8 cellular contexts compared by ENCODE assay signal in the genomic region with DNA sequence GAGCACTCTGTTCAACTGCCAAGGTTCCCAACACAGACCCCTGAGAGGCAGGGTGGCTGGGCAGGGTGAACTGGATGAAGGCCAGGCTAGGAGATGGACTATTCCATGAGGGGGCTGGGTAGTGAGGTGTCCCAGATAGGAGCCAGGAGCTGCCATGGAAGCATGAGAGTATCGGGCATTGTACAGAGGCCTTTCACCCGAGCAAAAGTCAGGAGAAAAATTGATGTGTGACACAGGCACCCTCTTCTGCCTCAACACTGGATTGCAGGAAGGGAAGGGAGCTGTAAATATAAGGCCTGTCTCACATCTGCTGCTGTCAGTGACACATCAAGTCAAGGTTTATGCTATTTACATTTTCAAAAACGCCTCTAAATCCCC.
DNase-seq lines count a peak whose midpoint lies in the region; ATAC-seq and TF ChIP-seq lines count a peak whose summit lies in the region.

No MANE protein-coding gene starts in this region.

- TF ChIP-seq EP300 in stomach (IDR thresholded peaks at IDR 0.05): no peak

- 0 out of 2 replicates have a peak, but pooled peaks have one; percentile 4 for TF ChIP-seq RAD21 in HCT116 (IDR thresholded peaks at IDR 0.05; ENCODE audit: low read depth)

- H3K4me3 ChIP-seq in HCT116 (replicated peaks in 1 of 2; ENCODE audit: low read depth in 1 of 2, low read length in 2 of 2) (no peak overlapping the region), left ventricle myocardium inferior (no peak overlapping the region), stomach (no peak overlapping the region)

- H3K4me2 ChIP-seq in HCT116 (ENCODE audit: low read length): no peak overlapping the region

- POLR2A ChIA-PET in HCT116 (lab: Charles Lee): no interaction called here

- 54 to 75% (median 65%) methylated on average over 3 of the region's 3 CpGs for WGBS in stomach, 5 donors

- RAD21 ChIA-PET in HCT116 (lab: Charles Lee; ENCODE audit: low non-redundant PET in 1 of 2, low total read pairs in 2 of 2, uncharacterized antibody in 2 of 2, unreplicated experiment in 2 of 2): interaction anchor here in 1 of 2 experiments (0.7 kb wide), 1 partner anchor 127 kb away, joined by 3 read pairs; a partner anchor contains a TSS

- intact Hi-C loops in HCT116 (cut with micrococcal nuclease): loop anchor here (2.0 to 10.0 kb wide), 3 partner anchors 126 to 351 kb away; a partner anchor contains a TSS
- intact Hi-C loops in left ventricle myocardium inferior (cut with micrococcal nuclease): loop anchor here (10.0 kb wide), 1 partner anchor 129 kb away; a partner anchor contains a TSS
- intact Hi-C loops in stomach (cut with DNase I; ENCODE audit: low total_unique reads): no loop called here

- H3K9ac ChIP-seq in HCT116 (ENCODE audit: low read length): no peak overlapping the region

- H3K36me3 ChIP-seq in HCT116 (ENCODE audit: control insufficient read depth in 1 of 2, insufficient read depth in 2 of 2, low read length in 2 of 2) (peaks cover 10 to 24% of the 10 kb centered on the region in 2 experiments), left ventricle myocardium inferior (peaks cover 25% of the 10 kb centered on the region), stomach (peaks cover 27 to 73% (median 54%) of the 10 kb centered on the region in 4 donors)

- no peaks in the 10 kb centered on the region for H4K20me1 ChIP-seq in HCT116 (ENCODE audit: insufficient read depth)

- H3K27ac ChIP-seq in HCT116 (ENCODE audit: low read depth, low read length) (no peak overlapping the region), left ventricle myocardium inferior (replicated peaks) (peak overlapping the region; percentile 87), stomach (peak overlapping the region in 4 of 5 donors; percentile 20 to 80 (median 64))

- TF ChIP-seq CTCF in HCT116 (IDR thresholded peaks at IDR 0.05 in 2 of 3, conservative IDR thresholded peaks at IDR 0.05 in 1 of 3; ENCODE audit: borderline replicate concordance in 1 of 3, insufficient read depth in 1 of 3, low read depth in 2 of 3, low read length in 2 of 3): no peak
- TF ChIP-seq CTCF in left ventricle myocardium inferior (IDR thresholded peaks at IDR 0.05; ENCODE audit: borderline replicate concordance): peak; percentile 45
- no peak for TF ChIP-seq CTCF in stomach (IDR thresholded peaks at IDR 0.05)

- H3K4me1 ChIP-seq in HCT116 (ENCODE audit: control insufficient read depth in 1 of 2, insufficient read depth in 2 of 2, low read length in 2 of 2): peaks cover 0 to 26% of the 10 kb centered on the region in 2 experiments; a peak in 2 of 4 replicates
- peaks cover 84% of the 10 kb centered on the region for H3K4me1 ChIP-seq in left ventricle myocardium inferior
- peaks cover 14 to 47% (median 31%) of the 10 kb centered on the region in 4 donors for H3K4me1 ChIP-seq in stomach

- H3K79me2 ChIP-seq in HCT116 (ENCODE audit: insufficient read depth, low read length): peaks cover 4% of the 10 kb centered on the region; the same call in 1 of the 2 replicates

- no peaks in the 10 kb centered on the region for H3K9me2 ChIP-seq in HCT116 (ENCODE audit: insufficient read depth)

- H3K27me3 ChIP-seq in HCT116 (ENCODE audit: insufficient read depth, low read length) (no peaks in the 10 kb centered on the region), left ventricle myocardium inferior (ENCODE audit: low read depth) (no peaks in the 10 kb centered on the region), stomach (no peaks in the 10 kb centered on the region)

- CTCF ChIA-PET in HCT116 (lab: Charles Lee): interaction anchor here (0.6 to 2.7 kb wide), 11 partner anchors 12 to 629 kb away, joined by 3 to 14 read pairs (median 4); no protein-coding TSS in a partner anchor

- H2AFZ ChIP-seq in HCT116 (ENCODE audit: low read depth, low read length, poor library complexity, severe bottlenecking): no peak overlapping the region

- no TSS peak for BruUV-seq in HCT116 (replicated peaks; lab: Mats Ljungman, UMichigan)

- H3K9me3 ChIP-seq in HCT116 (ENCODE audit: control insufficient read depth in 1 of 2, insufficient read depth in 1 of 2, low read depth in 1 of 2, low read length in 2 of 2): no peaks in the 10 kb centered on the region
- H3K9me3 ChIP-seq in left ventricle myocardium inferior (replicated peaks): no peaks in the 10 kb centered on the region
- H3K9me3 ChIP-seq in stomach: no peaks in the 10 kb centered on the region

- ATAC-seq in HCT116: peak; percentile 17; the same call in 1 of the 2 replicates
- ATAC-seq in GM18873 (IDR thresholded peaks at IDR 0.05; ENCODE audit: low FRiP score, unreplicated experiment): no peak
- ATAC-seq in HG03280 (IDR thresholded peaks at IDR 0.05; ENCODE audit: unreplicated experiment): no peak

- DNase-seq in HCT116 (ENCODE audit: low read depth, low spot score) (no peak), astrocyte of the hippocampus (ENCODE audit: low read depth, low spot score) (peak; percentile 74), left ventricle myocardium inferior (peak; percentile 69), stomach (no peak), RKO (ENCODE audit: low spot score) (no peak), NCI-H2227 (lab: John Stamatoyannopoulos, UW; ENCODE audit: unreplicated experiment) (no peak)

- TF ChIP-seq POLR2A in HCT116 (IDR thresholded peaks at IDR 0.05; ENCODE audit: borderline replicate concordance, extremely low read depth, insufficient read depth, insufficient read length) (no peak), stomach (IDR thresholded peaks at IDR 0.05) (no peak)

TF ChIP-seq in HCT116, 20 proteins besides CTCF, POLR2A, EP300 and RAD21:
- TF ChIP-seq, protein P1, sequence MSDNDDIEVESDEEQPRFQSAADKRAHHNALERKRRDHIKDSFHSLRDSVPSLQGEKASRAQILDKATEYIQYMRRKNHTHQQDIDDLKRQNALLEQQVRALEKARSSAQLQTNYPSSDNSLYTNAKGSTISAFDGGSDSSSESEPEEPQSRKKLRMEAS (IDR thresholded peaks at IDR 0.05): no peak
- TF ChIP-seq JUND (IDR thresholded peaks at IDR 0.05) (no peak), SP1 (IDR thresholded peaks at IDR 0.05; ENCODE audit: low read depth) (no peak), CBX3 (IDR thresholded peaks at IDR 0.05; ENCODE audit: low read depth) (no peak), ZFX (IDR thresholded peaks at IDR 0.05) (no peak), POLR2AphosphoS5 (IDR thresholded peaks at IDR 0.05; ENCODE audit: low read depth, low read length) (no peak), SIN3A (IDR thresholded peaks at IDR 0.05; ENCODE audit: low read depth) (no peak), YY1 (IDR thresholded peaks at IDR 0.05; ENCODE audit: extremely low read depth, insufficient replicate concordance, low read depth, low read length) (no peak)

Comparison
In these comparisons a context has a peak if more than half of its experiments do, and no peak if none do; other contexts are left out.
1. DNase-seq: peak in astrocyte of the hippocampus (single experiment) and left ventricle myocardium inferior (single experiment); none in HCT116 (single experiment), stomach (single experiment), RKO (single experiment) and NCI-H2227 (single experiment).